Comparison of ENCODE assay signal across 8 cellular contexts in genomic region chr3:187739561-187740445, GRCh38. TPM values are rescaled to one million over a fixed set of nuclear protein-coding genes. Genes with fewer than 3 reads are reported as not detected.
DNase-seq lines count a peak whose midpoint lies in the region; ATAC-seq, FAIRE-seq and TF ChIP-seq lines count a peak whose summit lies in the region.

No MANE protein-coding gene starts in this region.

- H3K4me1 ChIP-seq in left ventricle myocardium inferior = peaks cover 85% of the 10 kb centered on the region

- H3K4me3 ChIP-seq in AG04449 (ENCODE audit: low read depth, low read length) (peak overlapping the region; percentile 94), left ventricle myocardium inferior (peak overlapping the region; percentile 88)

- CTCF ChIA-PET in AG04449 (lab: Yijun Ruan, JAX) = interaction anchor here (0.6 to 9.8 kb wide), 208 partner anchors 7 to 1495 kb away, joined by 3 to 322 read pairs (median 4); partner anchors contain the start of gene LPP

- TF ChIP-seq CTCF in AG04449 (IDR thresholded peaks at IDR 0.05; ENCODE audit: insufficient read depth, low read length, missing control alignments) = peak; percentile 95
- peak; percentile 98 for TF ChIP-seq CTCF in left ventricle myocardium inferior (IDR thresholded peaks at IDR 0.05; ENCODE audit: borderline replicate concordance)

- H3K27me3 ChIP-seq in left ventricle myocardium inferior (ENCODE audit: low read depth) = no peaks in the 10 kb centered on the region

- peak overlapping the region; percentile 42 for H3K27ac ChIP-seq in angular gyrus (ENCODE audit: low read depth, low read length)
- H3K27ac ChIP-seq in left ventricle myocardium inferior (replicated peaks) = peak overlapping the region; percentile 99

- POLR2A ChIA-PET in AG04449 (lab: Yijun Ruan, JAX) = interaction anchor here (0.8 to 1.8 kb wide), 7 partner anchors 43 to 1215 kb away, joined by 3 to 9 read pairs (median 5); no protein-coding TSS in a partner anchor

- no peaks in the 10 kb centered on the region for H3K36me3 ChIP-seq in left ventricle myocardium inferior

- peak; percentile 50 for ATAC-seq in GM18498 (IDR thresholded peaks at IDR 0.05; ENCODE audit: unreplicated experiment)

- no peaks in the 10 kb centered on the region for H3K9me3 ChIP-seq in left ventricle myocardium inferior (replicated peaks)

- DNase-seq in AG04449 (ENCODE audit: low read depth, low spot score) = peak; percentile 63
- peak; percentile 74 for DNase-seq in KG1 (lab: John Stamatoyannopoulos, UW)
- DNase-seq in SW480 (ENCODE audit: low spot score) = peak; percentile 65
- peak; percentile 80 for DNase-seq in left ventricle myocardium inferior
- peak in 9 of 10 donors; percentile 58 to 95 (median 74) for DNase-seq in posterior cingulate gyrus
- peak; percentile 82 for DNase-seq in urothelium cell line (ENCODE audit: low spot score)

- FAIRE-seq in urothelium cell line (lab: Jason Lieb, UNC) = peak; percentile 69

- intact Hi-C loops in left ventricle myocardium inferior (cut with micrococcal nuclease) (loop anchor here (2.0 to 10.0 kb wide), 4 partner anchors 295 to 1395 kb away; partner anchors contain the start of gene LPP), posterior cingulate gyrus (cut with DNase I) (loop anchor here (1.0 to 5.0 kb wide), 2 partner anchors 1408 to 1492 kb away; no protein-coding TSS in a partner anchor)

RNA-seq across cellular contexts. Expression of gene BCL6, which starts 5.5 kb away (rescaled TPM):
- 47.7 TPM for total RNA-seq in left ventricle myocardium inferior

RNA-seq across cellular contexts. Expression of gene RTP2, which starts 37.4 kb away (rescaled TPM):
- not detected for total RNA-seq in left ventricle myocardium inferior

Comparison
In these comparisons a context has a peak if more than half of its experiments do, and no peak if none do; other contexts are left out.
1. Peak in every context shown above with its lines: DNase-seq, ATAC-seq, H3K4me3 ChIP-seq and H3K27ac ChIP-seq.